In the genomic region with DNA sequence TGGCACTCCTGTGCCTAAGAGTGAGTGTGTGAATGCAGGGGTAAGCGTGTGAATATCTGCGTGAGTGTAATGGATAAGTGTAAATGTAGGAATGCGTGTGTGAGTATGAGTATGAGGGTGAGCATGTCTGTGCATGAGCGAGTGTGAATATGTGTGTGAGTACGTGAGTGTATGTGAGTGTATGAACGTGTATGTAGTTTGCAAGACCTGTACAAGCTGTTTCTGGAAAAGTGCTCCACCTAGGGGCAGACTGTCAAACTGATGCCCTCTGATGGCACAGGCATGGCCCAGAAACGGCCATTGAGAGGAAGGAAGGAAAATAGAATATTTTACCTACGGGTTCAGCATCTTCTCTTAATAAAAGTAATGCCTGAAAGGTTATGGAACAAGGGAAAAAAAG, we compare ENCODE assay signal across 8 cellular contexts. TPM values are rescaled to one million over a fixed set of nuclear protein-coding genes. Genes with fewer than 3 reads are reported as not detected.
DNase-seq lines count a peak whose midpoint lies in the region; ATAC-seq and TF ChIP-seq lines count a peak whose summit lies in the region.

No MANE protein-coding gene starts in this region.

- no peak overlapping the region for H3K4me3 ChIP-seq in adrenal gland
- no peak overlapping the region for H3K4me3 ChIP-seq in right cardiac atrium (ENCODE audit: low read length)
- peak overlapping the region in 2 of 3 donors; percentile 6 to 29 for H3K4me3 ChIP-seq in skeletal muscle tissue (ENCODE audit: low read length in 3 of 3)

- no peaks in the 10 kb centered on the region for H3K9me3 ChIP-seq in adrenal gland (replicated peaks in 1 of 3)
- H3K9me3 ChIP-seq in right cardiac atrium (ENCODE audit: control insufficient read depth, low read length), result no peaks in the 10 kb centered on the region
- H3K9me3 ChIP-seq in skeletal muscle tissue (ENCODE audit: control insufficient read depth in 3 of 3, low read length in 3 of 3), result no peaks in the 10 kb centered on the region

- DNase-seq in GM04504 (ENCODE audit: low read depth) (peak; percentile 31), Kasumi-1 (lab: John Stamatoyannopoulos, UW) (peak; percentile 73 to 80), T follicular helper cell (ENCODE audit: low read depth) (peak; percentile 28), adrenal gland (peak; percentile 68 to 91 (median 75)), right cardiac atrium (peak; percentile 65 to 83 (median 77)), DMS153 treated with DMSO at 0.1 percent for 48 hours (lab: John Stamatoyannopoulos, UW; ENCODE audit: unreplicated experiment) (no peak)

- TF ChIP-seq POLR2A in adrenal gland (IDR thresholded peaks at IDR 0.05), result no peak

- 19 to 26% (median 21%) methylated on average over 8 of the region's 8 CpGs for WGBS in adrenal gland, 4 donors
- WGBS in right cardiac atrium, result 26% methylated on average over 8 of the region's 8 CpGs

- H3K36me3 ChIP-seq in adrenal gland (replicated peaks in 1 of 2) (no peaks in the 10 kb centered on the region), skeletal muscle tissue (ENCODE audit: control insufficient read depth in 3 of 3, insufficient read depth in 3 of 3, low read length in 3 of 3) (no peaks in the 10 kb centered on the region)

- H3K27ac ChIP-seq in adrenal gland, result peak overlapping the region in 2 of 5 donors; percentile 17 to 70
- no peak overlapping the region for H3K27ac ChIP-seq in right cardiac atrium (ENCODE audit: low read length)
- H3K27ac ChIP-seq in skeletal muscle tissue (ENCODE audit: low read depth, low read length), result peak overlapping the region; percentile 48

- peak; percentile 67 to 89 (median 77) for TF ChIP-seq CTCF in adrenal gland (IDR thresholded peaks at IDR 0.05)

- ATAC-seq in GM21786 (IDR thresholded peaks at IDR 0.05; ENCODE audit: unreplicated experiment) (peak; percentile 99), right cardiac atrium (peak; percentile 78 to 86)

- no peaks in the 10 kb centered on the region for H3K27me3 ChIP-seq in adrenal gland
- H3K27me3 ChIP-seq in right cardiac atrium (ENCODE audit: control insufficient read depth, insufficient read depth), result no peaks in the 10 kb centered on the region
- H3K27me3 ChIP-seq in skeletal muscle tissue (ENCODE audit: control insufficient read depth in 3 of 3, insufficient read depth in 3 of 3, low read length in 3 of 3), result no peaks in the 10 kb centered on the region

- intact Hi-C loops in adrenal gland (cut with DNase I), result loop anchor here (5.0 to 10.0 kb wide), 2 partner anchors 246 to 248 kb away; no protein-coding TSS in a partner anchor
- intact Hi-C loops in right cardiac atrium (cut with DNase I), result loop anchor here in 3 of 4 donors (5.0 to 10.0 kb wide), 4 partner anchors 88 to 248 kb away; no protein-coding TSS in a partner anchor

- no peak overlapping the region for H3K9ac ChIP-seq in skeletal muscle tissue (ENCODE audit: low read depth in 1 of 3, low read length in 3 of 3)

- no peaks in the 10 kb centered on the region for H3K4me1 ChIP-seq in adrenal gland (replicated peaks in 1 of 2)
- H3K4me1 ChIP-seq in right cardiac atrium (ENCODE audit: control insufficient read depth, insufficient read depth, low read length), result no peaks in the 10 kb centered on the region
- H3K4me1 ChIP-seq in skeletal muscle tissue (ENCODE audit: control insufficient read depth in 3 of 3, insufficient read depth in 3 of 3, low read length in 3 of 3), result peaks cover 0 to 3% (median 0%) of the 10 kb centered on the region in 3 donors

RNA-seq across cellular contexts. Expression of gene FRMD4B, which starts 24.4 kb away (rescaled TPM):
- total RNA-seq in adrenal gland (100 to 1,000 TPM in 1 of 8 donors, 10 to 100 TPM in 7; 12.5 to 165 (median 20.3) TPM), right cardiac atrium (10 to 100 TPM; 28.5 to 42.1 (median 31.2) TPM), skeletal muscle tissue (21.4 TPM)
- polyA plus RNA-seq in adrenal gland (1 to 10 TPM; 5.5 to 8.8 (median 7.1) TPM), right cardiac atrium (8.8 TPM)

Comparison
In these comparisons a context has a peak if more than half of its experiments do, and no peak if none do; other contexts are left out.
1. H3K4me3 ChIP-seq: peak in skeletal muscle tissue (2 of 3); none in adrenal gland (0 of 4) and right cardiac atrium (single experiment).